ENCODE assay signal across 4 cellular contexts in genomic region chr13:80344032-80344431, GRCh38. TPM values are rescaled to one million over a fixed set of nuclear protein-coding genes. Genes with fewer than 3 reads are reported as not detected.
"Had no signal": no experiment of that assay in that cellular context is flagged by ENCODE, and none has a peak within 500 bp of the region (broad histone marks: within the 10 kb centered on the region; RNA-seq: fewer than 3 reads in every experiment).

No MANE protein-coding gene starts in this region.

RNA-seq across cellular contexts. Expression of gene SPRY2, which starts 3.1 kb away (rescaled TPM):
- total RNA-seq: activated CD4-positive, alpha-beta memory T cell treated with anti-CD3 and anti-CD28 coated beads, Interleukin-2, amount 10 ng/mL, durations not matched to agents 7 days and 5 days; activated CD4-positive, alpha-beta T cell treated with anti-CD3 and anti-CD28 coated beads, Interleukin-2, amount 10 ng/mL, durations not matched to agents 7 days and 5 days; T-helper 1 cell treated with Interleukin-12 subunit alpha and Interleukin-12 subunit beta and Interleukin-4 antibody, amounts not matched to agents 30 ng/mL and 1 ng/mL, for 36 hours; T-helper 2 cell treated with Interferon-gamma antibody and Interleukin-4, amounts not matched to agents 100 ng/mL and 5 ng/mL, for 36 hours had no signal
